Comparison of ENCODE assay signal across 8 cellular contexts in genomic region chr20:25540273-25540672, GRCh38. TPM values are rescaled to one million over a fixed set of nuclear protein-coding genes. Genes with fewer than 3 reads are reported as not detected.
DNase-seq lines count a peak whose midpoint lies in the region; ATAC-seq and TF ChIP-seq lines count a peak whose summit lies in the region.

No MANE protein-coding gene starts in this region.

- H3K4me1 Mint-ChIP-seq in neural progenitor cell: peaks cover 40% of the 10 kb centered on the region
- H3K4me1 Mint-ChIP-seq in activated CD8-positive, alpha-beta memory T cell treated with anti-CD3 and anti-CD28 coated beads, Interleukin-2, amount 10 ng/mL, durations not matched to agents 7 days and 5 days: no peaks in the 10 kb centered on the region

- H3K9me3 ChIP-seq in esophagus (ENCODE audit: control insufficient read depth in 2 of 2, insufficient read depth in 1 of 2, low read depth in 1 of 2, low read length in 1 of 2): no peaks in the 10 kb centered on the region
- H3K9me3 ChIP-seq in neural progenitor cell (ENCODE audit: low read depth): no peaks in the 10 kb centered on the region

- H3K4me2 ChIP-seq in neural progenitor cell: no peak overlapping the region

- peak; percentile 54 for TF ChIP-seq CTCF in neural progenitor cell (IDR thresholded peaks at IDR 0.05)

- H3K36me3 ChIP-seq in esophagus (ENCODE audit: control insufficient read depth in 2 of 2, insufficient read depth in 2 of 2, low read length in 1 of 2): no peaks in the 10 kb centered on the region
- H3K36me3 ChIP-seq in neural progenitor cell: no peaks in the 10 kb centered on the region

- H3K79me2 ChIP-seq in neural progenitor cell (ENCODE audit: low read depth): peaks cover 36% of the 10 kb centered on the region

- H3F3A ChIP-seq in neural progenitor cell (ENCODE audit: low read depth): peaks cover 3% of the 10 kb centered on the region

- ATAC-seq in GM18519 (IDR thresholded peaks at IDR 0.05; ENCODE audit: low FRiP score, unreplicated experiment): peak; percentile 37
- no peak for ATAC-seq in GM18505 (IDR thresholded peaks at IDR 0.05; ENCODE audit: unreplicated experiment)
- no peak for ATAC-seq in activated CD8-positive, alpha-beta memory T cell treated with anti-CD3 and anti-CD28 coated beads, Interleukin-2, amount 10 ng/mL, durations not matched to agents 7 days and 5 days

- H3K36me3 Mint-ChIP-seq in neural progenitor cell: peaks cover 17% of the 10 kb centered on the region
- H3K36me3 Mint-ChIP-seq in activated CD8-positive, alpha-beta memory T cell treated with anti-CD3 and anti-CD28 coated beads, Interleukin-2, amount 10 ng/mL, durations not matched to agents 7 days and 5 days: no peaks in the 10 kb centered on the region

- H3K4me3 Mint-ChIP-seq in neural progenitor cell: no peak overlapping the region
- H3K4me3 Mint-ChIP-seq in activated CD8-positive, alpha-beta memory T cell treated with anti-CD3 and anti-CD28 coated beads, Interleukin-2, amount 10 ng/mL, durations not matched to agents 7 days and 5 days: no peak overlapping the region

- H3K9me3 Mint-ChIP-seq in neural progenitor cell: peaks cover 4% of the 10 kb centered on the region
- H3K9me3 Mint-ChIP-seq in activated CD8-positive, alpha-beta memory T cell treated with anti-CD3 and anti-CD28 coated beads, Interleukin-2, amount 10 ng/mL, durations not matched to agents 7 days and 5 days (ENCODE audit: low read depth): no peaks in the 10 kb centered on the region

- peak; percentile 52 for DNase-seq in NCI-H526 treated with DMSO at 0.1 percent for 48 hours (lab: John Stamatoyannopoulos, UW)
- DNase-seq in neural progenitor cell (ENCODE audit: low spot score): peak; percentile 65
- no peak for DNase-seq in SHP77 treated with DMSO at 0.1 percent for 48 hours (lab: John Stamatoyannopoulos, UW)
- no peak for DNase-seq in activated CD8-positive, alpha-beta memory T cell treated with anti-CD3 and anti-CD28 coated beads, Interleukin-2, amount 10 ng/mL, durations not matched to agents 7 days and 5 days
- no peak for DNase-seq in 8988T

- CTCF ChIA-PET in activated CD8-positive, alpha-beta memory T cell treated with anti-CD3 and anti-CD28 coated beads, Interleukin-2, amount 10 ng/mL, durations not matched to agents 7 days and 5 days (lab: Charles Lee): no interaction called here

- peak overlapping the region; percentile 5 to 36 for H3K27ac ChIP-seq in esophagus (ENCODE audit: low read depth in 2 of 2, low read length in 1 of 2)
- no peak overlapping the region for H3K27ac ChIP-seq in neural progenitor cell

- peaks cover 51% of the 10 kb centered on the region for H4K20me1 ChIP-seq in neural progenitor cell (ENCODE audit: low read depth)

- H3K27me3 ChIP-seq in esophagus (ENCODE audit: control insufficient read depth in 1 of 2, insufficient read depth in 2 of 2, low read length in 2 of 2) (no peaks in the 10 kb centered on the region), neural progenitor cell (no peaks in the 10 kb centered on the region)

- H3K27me3 Mint-ChIP-seq in neural progenitor cell (ENCODE audit: insufficient read depth, low read depth): peaks cover 3% of the 10 kb centered on the region
- H3K27me3 Mint-ChIP-seq in activated CD8-positive, alpha-beta memory T cell treated with anti-CD3 and anti-CD28 coated beads, Interleukin-2, amount 10 ng/mL, durations not matched to agents 7 days and 5 days: no peaks in the 10 kb centered on the region

- no peak overlapping the region for H3K27ac Mint-ChIP-seq in neural progenitor cell
- H3K27ac Mint-ChIP-seq in activated CD8-positive, alpha-beta memory T cell treated with anti-CD3 and anti-CD28 coated beads, Interleukin-2, amount 10 ng/mL, durations not matched to agents 7 days and 5 days: no peak overlapping the region

- H3K9ac ChIP-seq in neural progenitor cell: no peak overlapping the region

- H3K4me3 ChIP-seq in esophagus (ENCODE audit: low read depth in 1 of 2, low read length in 2 of 2) (peak overlapping the region; percentile 8 to 12), neural progenitor cell (no peak overlapping the region)

- H3K4me1 ChIP-seq in esophagus (ENCODE audit: control insufficient read depth in 2 of 2, insufficient read depth in 2 of 2, low read length in 1 of 2): peaks cover 0 to 12% of the 10 kb centered on the region in 2 donors
- H3K4me1 ChIP-seq in neural progenitor cell: peaks cover 17% of the 10 kb centered on the region

- no peak for TF ChIP-seq POLR2A in GM18505 (IDR thresholded peaks at IDR 0.05; ENCODE audit: borderline replicate concordance, extremely low read depth, insufficient read depth, insufficient read length)

- WGBS in esophagus, 2 donors: 23% methylated on average over 9 of the region's 9 CpGs

- H2AFZ ChIP-seq in neural progenitor cell (replicated peaks): no peak overlapping the region

RNA-seq across cellular contexts. Expression of gene NINL, which starts 45.1 kb away (rescaled TPM):
- 1 to 10 TPM; 5.5 to 9.9 TPM for polyA plus RNA-seq in esophagus
- 21.5 and 32.2 TPM in 2 replicates for total RNA-seq in neural progenitor cell (ENCODE audit: low replicate concordance)
- 1 to 10 TPM; 2.1 to 2.3 TPM for total RNA-seq in activated CD8-positive, alpha-beta memory T cell treated with anti-CD3 and anti-CD28 coated beads, Interleukin-2, amount 10 ng/mL, durations not matched to agents 7 days and 5 days

Comparison
In these comparisons a context has a peak if more than half of its experiments do, and no peak if none do; other contexts are left out.
1. DNase-seq: peak in NCI-H526 treated with DMSO at 0.1 percent for 48 hours (single experiment) and neural progenitor cell (single experiment); none in SHP77 treated with DMSO at 0.1 percent for 48 hours (single experiment), activated CD8-positive, alpha-beta memory T cell treated with anti-CD3 and anti-CD28 coated beads, Interleukin-2, amount 10 ng/mL, durations not matched to agents 7 days and 5 days (single experiment) and 8988T (single experiment).